Comparison of ENCODE assay signal across 20 cellular contexts in genomic region chr5:167993771-167994170, GRCh38.
DNase-seq lines count a peak whose midpoint lies in the region; ATAC-seq, FAIRE-seq and TF ChIP-seq lines count a peak whose summit lies in the region.
"Had no signal": no experiment of that assay in that cellular context is flagged by ENCODE, and none has a peak within 500 bp of the region (broad histone marks: within the 10 kb centered on the region; RNA-seq: fewer than 3 reads in every experiment).

No MANE protein-coding gene starts in this region.

- peaks cover 3% of the 10 kb centered on the region for H3K9me1 ChIP-seq in keratinocyte (ENCODE audit: control insufficient read depth, extremely low read depth, insufficient read depth, low read length)

- H3K27me3 ChIP-seq in MG63 (0 out of 2 replicates have a peak, but pooled peaks cover 3% of the 10 kb centered on the region), H1 (replicated peaks in 1 of 4; ENCODE audit: control insufficient read depth in 3 of 4, extremely low read depth in 1 of 4, insufficient read depth in 3 of 4, low read length in 3 of 4) (no peaks in the 10 kb centered on the region), keratinocyte (ENCODE audit: control insufficient read depth, extremely low read depth, insufficient read depth, low read length) (no peaks in the 10 kb centered on the region)
- H3K27me3 ChIP-seq: SJCRH30 had no signal

- H3K9ac ChIP-seq in H1 (replicated peaks in 1 of 4; ENCODE audit: extremely low read depth in 1 of 4, low read depth in 3 of 4, low read length in 3 of 4) = no peak overlapping the region
- no peak overlapping the region for H3K9ac ChIP-seq in keratinocyte (ENCODE audit: control insufficient read depth, extremely low read depth, insufficient read depth, low read length)

- H3K9me3 ChIP-seq in MG63 (no peaks in the 10 kb centered on the region), H1 (ENCODE audit: insufficient read depth in 2 of 2, low read depth in 1 of 2, low read length in 1 of 2) (no peaks in the 10 kb centered on the region), keratinocyte (ENCODE audit: control insufficient read depth, low read depth, low read length) (no peaks in the 10 kb centered on the region)
- H3K9me3 ChIP-seq: SJCRH30 had no signal

- H3K79me2 ChIP-seq in H1 (ENCODE audit: control insufficient read depth in 1 of 2, insufficient read depth in 2 of 2, low read length in 2 of 2) (no peaks in the 10 kb centered on the region), keratinocyte (ENCODE audit: control insufficient read depth, insufficient read depth, low read length) (peaks cover 22% of the 10 kb centered on the region)

- H2BK15ac ChIP-seq in H1 (ENCODE audit: low read length) = no peak overlapping the region

- ATAC-seq in GM21786 (IDR thresholded peaks at IDR 0.05; ENCODE audit: unreplicated experiment) = no peak

- 88% methylated on average over 3 of the region's 3 CpGs; no CpG with 5 or more reads in 1 of the 2 experiments for WGBS in H1 (ENCODE audit: extremely low coverage in 1 of 2, insufficient coverage in 1 of 2, insufficient read length in 1 of 2, insufficient replicate concordance in 2 of 2, low coverage in 1 of 2, low lambda C conversion rate in 2 of 2, missing lambda C conversion rate in 1 of 2), 2 experiments

- no peaks in the 10 kb centered on the region for H3K9me3 Mint-ChIP-seq in chondrocyte (ENCODE audit: low read depth)
- H3K9me3 Mint-ChIP-seq: HFFc6 had no signal

- H2BK120ac ChIP-seq in H1 (replicated peaks; ENCODE audit: low read depth, low read length) = no peak overlapping the region

- no peak for TF ChIP-seq POLR2A in H1 (IDR thresholded peaks at IDR 0.05; ENCODE audit: control extremely low read depth in 1 of 2, low read depth in 2 of 2, low read length in 2 of 2)

- no peak overlapping the region for H3K56ac ChIP-seq in H1 (replicated peaks; ENCODE audit: insufficient read length, low read depth, low read length)

- TF ChIP-seq RAD21 in H1 (IDR thresholded peaks at IDR 0.05 in 1 of 2, conservative IDR thresholded peaks at IDR 0.05 in 1 of 2; ENCODE audit: low read depth in 2 of 2, low read length in 2 of 2) = no peak

- H3K18ac ChIP-seq in H1 (ENCODE audit: extremely low read depth, low read length) = no peak overlapping the region

- no peak for FAIRE-seq in H1 (lab: Jason Lieb, UNC)
- FAIRE-seq in keratinocyte (lab: Jason Lieb, UNC) = peak; percentile 67

- H3K4me3 Mint-ChIP-seq in chondrocyte (ENCODE audit: unreplicated experiment) = no peak overlapping the region
- H3K4me3 Mint-ChIP-seq: CD4-positive, CD25-positive, alpha-beta regulatory T cell; HFFc6 had no signal

- H3K4me1 ChIP-seq in H1 (replicated peaks in 1 of 4; ENCODE audit: control insufficient read depth in 3 of 4, insufficient read depth in 4 of 4, low read length in 3 of 4) = no peaks in the 10 kb centered on the region
- peaks cover 32% of the 10 kb centered on the region for H3K4me1 ChIP-seq in keratinocyte (ENCODE audit: control insufficient read depth, extremely low read depth, insufficient read depth, low read length)
- H3K4me1 ChIP-seq: SJCRH30 had no signal

- TF ChIP-seq CTCF in H1 (IDR thresholded peaks at IDR 0.05; ENCODE audit: control extremely low read depth in 1 of 3, insufficient read depth in 1 of 3, low read depth in 1 of 3, low read length in 3 of 3) (no peak), keratinocyte (optimal IDR thresholded peaks at IDR 0.05 in 1 of 3, IDR thresholded peaks at IDR 0.05 in 1 of 3, conservative IDR thresholded peaks at IDR 0.05 in 1 of 3; ENCODE audit: extremely low read depth in 1 of 3, insufficient read depth in 2 of 3, low read length in 3 of 3) (no peak), chondrocyte (IDR thresholded peaks at IDR 0.05) (no peak)

- no peak overlapping the region for H3K4me2 ChIP-seq in H1 (ENCODE audit: insufficient read depth in 1 of 2, low read depth in 2 of 2, low read length in 2 of 2)
- peak overlapping the region; percentile 26 for H3K4me2 ChIP-seq in keratinocyte (ENCODE audit: control insufficient read depth, extremely low read depth, insufficient read depth, low read depth, low read length)

- no peak overlapping the region for H3K23ac ChIP-seq in H1 (ENCODE audit: insufficient read length)

- no peak overlapping the region for H2AK5ac ChIP-seq in H1 (ENCODE audit: low read depth, low read length)

- H3K14ac ChIP-seq in H1 (ENCODE audit: insufficient read length) = no peak overlapping the region

- H3K4me3 ChIP-seq in MG63 = no peak overlapping the region
- H3K4me3 ChIP-seq in H1 (ENCODE audit: extremely low read depth in 1 of 4, insufficient read depth in 2 of 4, low read depth in 3 of 4, low read length in 4 of 4) = no peak overlapping the region
- no peak overlapping the region for H3K4me3 ChIP-seq in keratinocyte (ENCODE audit: control insufficient read depth in 2 of 3, extremely low read depth in 1 of 3, insufficient read depth in 2 of 3, low read depth in 1 of 3, low read length in 3 of 3)
- H3K4me3 ChIP-seq: SJCRH30 had no signal

- H4K20me1 ChIP-seq in H1 (replicated peaks in 1 of 2; ENCODE audit: control insufficient read depth in 1 of 2, insufficient read depth in 2 of 2, low read length in 2 of 2) (no peaks in the 10 kb centered on the region), keratinocyte (ENCODE audit: control insufficient read depth, extremely low read depth, insufficient read depth, low read length) (peaks cover 7% of the 10 kb centered on the region)

- H2AFZ ChIP-seq in H1 (ENCODE audit: low read length) = no peak overlapping the region
- H2AFZ ChIP-seq in keratinocyte (ENCODE audit: control insufficient read depth, low read length) = no peak overlapping the region

- dilution Hi-C loops in keratinocyte (cut with MboI; ENCODE audit: extremely low pct_ligation_motif_present, low sequenced_read_pairs) = no loop called here

- H3K27me3 Mint-ChIP-seq in chondrocyte (ENCODE audit: low read depth) = peaks cover 1% of the 10 kb centered on the region
- H3K27me3 Mint-ChIP-seq: CD4-positive, CD25-positive, alpha-beta regulatory T cell had no signal

- no peak overlapping the region for H4K91ac ChIP-seq in H1 (replicated peaks; ENCODE audit: insufficient read length, low read length)

- H3K27ac ChIP-seq in H1 (ENCODE audit: low read depth, low read length) (no peak overlapping the region), keratinocyte (ENCODE audit: control insufficient read depth, insufficient read depth, low read length) (peak overlapping the region; percentile 22)
- H3K27ac ChIP-seq: SJCRH30 had no signal

- H2BK20ac ChIP-seq in H1 (ENCODE audit: low read length) = no peak overlapping the region

- DNase-seq in H4 (ENCODE audit: low spot score) (peak; percentile 11), MG63 (peak; percentile 55), H1 (ENCODE audit: low read depth in 1 of 2, low spot score in 2 of 2) (no peak), keratinocyte (ENCODE audit: low read depth, low spot score) (peak; percentile 41), amniotic stem cell (lab: John Stamatoyannopoulos, UW) (no peak), NCI-H345 (lab: John Stamatoyannopoulos, UW) (no peak), chondrocyte (ENCODE audit: low spot score) (no peak)
- DNase-seq: ACHN; CD4-positive, CD25-positive, alpha-beta regulatory T cell; DMS53; HFFc6; IMR-90; Kasumi-1; NCI-H1436; NCI-H2081; NCI-H226; NCI-H748 treated with DMSO at 0.1 percent for 48 hours; SJCRH30; SW 1271 had no signal

- no peaks in the 10 kb centered on the region for H3K79me1 ChIP-seq in H1 (ENCODE audit: low read depth, low read length)

- POLR2A ChIA-PET in H1 (lab: Charles Lee; ENCODE audit: partially characterized antibody) = interaction anchor here (1.1 kb wide), 1 partner anchor 41 kb away, joined by 3 read pairs; no protein-coding TSS in a partner anchor

- CTCF ChIA-PET in H1 (lab: Charles Lee; ENCODE audit: partially characterized antibody) = interaction anchor here (1.4 to 1.8 kb wide), 3 partner anchors 8 to 25 kb away, joined by 3 to 5 read pairs (median 4); no protein-coding TSS in a partner anchor

- no peak overlapping the region for H4K5ac ChIP-seq in H1 (ENCODE audit: insufficient read length, low read depth, low read length)

- no peaks in the 10 kb centered on the region for H3K23me2 ChIP-seq in H1 (ENCODE audit: low read depth, low read length)

- no peaks in the 10 kb centered on the region for H3K4me1 Mint-ChIP-seq in chondrocyte (ENCODE audit: low read depth)
- H3K4me1 Mint-ChIP-seq: CD4-positive, CD25-positive, alpha-beta regulatory T cell had no signal

- no peak for TF ChIP-seq EP300 in H1 (IDR thresholded peaks at IDR 0.05; ENCODE audit: borderline replicate concordance in 1 of 2, low read depth in 2 of 2, low read length in 2 of 2)

- H3K4ac ChIP-seq in H1 (replicated peaks; ENCODE audit: insufficient read length, low read depth, low read length) = no peak overlapping the region

- H3K36me3 ChIP-seq in MG63 (no peaks in the 10 kb centered on the region), H1 (ENCODE audit: control insufficient read depth in 2 of 4, insufficient read depth in 4 of 4, low read length in 3 of 4) (no peaks in the 10 kb centered on the region), keratinocyte (ENCODE audit: control insufficient read depth in 2 of 2, extremely low read depth in 1 of 2, insufficient read depth in 2 of 2, low read length in 2 of 2) (peaks cover 8 to 31% of the 10 kb centered on the region in 2 experiments)
- H3K36me3 ChIP-seq: SJCRH30 had no signal

- no peak overlapping the region for H2BK12ac ChIP-seq in H1 (ENCODE audit: low read depth, low read length)

- no peak overlapping the region for H3K27ac Mint-ChIP-seq in chondrocyte (ENCODE audit: unreplicated experiment)
- H3K27ac Mint-ChIP-seq: CD4-positive, CD25-positive, alpha-beta regulatory T cell; HFFc6 had no signal

- 0 out of 2 replicates have a peak overlapping the region, but pooled peaks have one; percentile 6 for H4K8ac ChIP-seq in H1 (ENCODE audit: extremely low read depth, insufficient read depth, low read length)

- peaks cover 3% of the 10 kb centered on the region for H3K36me3 Mint-ChIP-seq in chondrocyte (ENCODE audit: low read depth)
- H3K36me3 Mint-ChIP-seq: CD4-positive, CD25-positive, alpha-beta regulatory T cell had no signal

- no peak overlapping the region for H2BK5ac ChIP-seq in H1 (ENCODE audit: low read depth, low read length)

TF ChIP-seq in H1, 55 proteins besides CTCF, POLR2A, EP300 and RAD21 (continues in another document):
- TF ChIP-seq RXRA (IDR thresholded peaks at IDR 0.05; ENCODE audit: insufficient read depth, low read depth, low read length) (no peak), ATF3 (IDR thresholded peaks at IDR 0.05; ENCODE audit: insufficient read depth, low read depth, low read length) (no peak), MAFK (IDR thresholded peaks at IDR 0.05; ENCODE audit: low read depth, low read length) (no peak), FOSL1 (IDR thresholded peaks at IDR 0.05; ENCODE audit: insufficient read depth, low read depth, low read length) (no peak), POLR2AphosphoS5 (IDR thresholded peaks at IDR 0.05; ENCODE audit: low read depth, low read length) (no peak), SIN3A (conservative IDR thresholded peaks at IDR 0.05 in 1 of 2, IDR thresholded peaks at IDR 0.05 in 1 of 2; ENCODE audit: low read depth in 1 of 2, low read length in 2 of 2) (no peak)

Comparison
In these comparisons a context has a peak if more than half of its experiments do, and no peak if none do; other contexts are left out.
1. DNase-seq: peak in H4 (single experiment), MG63 (single experiment) and keratinocyte (single experiment); none in H1 (0 of 2), amniotic stem cell (single experiment), NCI-H345 (single experiment) and chondrocyte (single experiment).